ENCODE assay signal across 23 cellular contexts in genomic region chr5:138538943-138539627, GRCh38. TPM values are rescaled to one million over a fixed set of nuclear protein-coding genes. Genes with fewer than 3 reads are reported as not detected.
DNase-seq lines count a peak whose midpoint lies in the region; ATAC-seq lines count a peak whose summit lies in the region.
"Had no signal": no experiment of that assay in that cellular context is flagged by ENCODE, and none has a peak within 500 bp of the region (broad histone marks: within the 10 kb centered on the region; RNA-seq: fewer than 3 reads in every experiment).

No MANE protein-coding gene starts in this region.

- H2BK5ac ChIP-seq in trophoblast cell (ENCODE audit: low read depth, low read length, poor library complexity), result no peak overlapping the region

- no peak for DNase-seq in activated T-cell treated with anti-CD3 and anti-CD28 coated beads, Interleukin-2, amount 50 U/mL, for 72 hours
- DNase-seq in activated T-cell treated with anti-CD3 and anti-CD28 coated beads, Interleukin-2, amount 50 U/mL, for 1 hour, result no peak
- DNase-seq in trophoblast cell (no peak), NCI-H2227 (lab: John Stamatoyannopoulos, UW; ENCODE audit: unreplicated experiment) (no peak), OCI-M2 (lab: John Stamatoyannopoulos, UW; ENCODE audit: unreplicated experiment) (no peak)
- DNase-seq in stimulated activated CD4-positive, alpha-beta T cell treated with anti-CD3 and anti-CD28 coated beads, Interleukin-2, amount 100 ng/mL, for 24 hours, result no peak
- DNase-seq: ACHN; activated CD4-positive, CD25-positive, alpha-beta regulatory T cell; activated CD8-positive, alpha-beta memory T cell treated with anti-CD3 and anti-CD28 coated beads for 24 hours; amniotic stem cell; CD4-positive, CD25-positive, alpha-beta regulatory T cell; cerebellar nuclear complex; left colon; NCI-H1092 treated with DMSO at 0.1 percent for 48 hours; NCI-H526 treated with DMSO at 0.1 percent for 48 hours; spleen; stimulated activated CD8-positive, alpha-beta memory T cell treated with anti-CD3 and anti-CD28 coated beads, Interleukin-4, amount 100 ng/mL, for 48 hours; T-helper 2 cell had no signal

- peaks cover 13 to 27% of the 10 kb centered on the region in 2 donors for H3K36me3 Mint-ChIP-seq in activated T-cell treated with anti-CD3 and anti-CD28 coated beads, Interleukin-2, amount 50 U/mL, for 72 hours (ENCODE audit: insufficient read depth in 2 of 2)
- peaks cover 2% of the 10 kb centered on the region for H3K36me3 Mint-ChIP-seq in IgD-negative memory B cell
- peaks cover 92% of the 10 kb centered on the region for H3K36me3 Mint-ChIP-seq in activated T-helper 17 cell treated with anti-CD3 and anti-CD28 coated beads, Interleukin-2, amount 50 U/mL, for 72 hours (ENCODE audit: low read depth)

- H3K27ac ChIP-seq in trophoblast cell (ENCODE audit: low read depth, low read length), result no peak overlapping the region
- H3K27ac ChIP-seq: esophagus muscularis mucosa, suprapubic skin had no signal

- H3K36me3 ChIP-seq in trophoblast cell (ENCODE audit: control insufficient read depth in 1 of 2, insufficient read depth in 2 of 2, low read length in 2 of 2), result peaks cover 3 to 8% of the 10 kb centered on the region in 2 experiments
- H3K36me3 ChIP-seq: esophagus muscularis mucosa, suprapubic skin had no signal

- no peak overlapping the region for H2BK12ac ChIP-seq in trophoblast cell (ENCODE audit: low read length)

- peak overlapping the region; percentile 84 for H3K4ac ChIP-seq in trophoblast cell (ENCODE audit: low read depth, low read length)

- H3K4me3 ChIP-seq in trophoblast cell (ENCODE audit: low read depth, low read length), result no peak overlapping the region
- H3K4me3 ChIP-seq: esophagus muscularis mucosa, spleen, suprapubic skin had no signal

- no peak overlapping the region for H3K18ac ChIP-seq in trophoblast cell (ENCODE audit: low read length)

- WGBS in trophoblast cell (ENCODE audit: extremely low coverage, insufficient coverage, insufficient read length), result no CpG with 5 or more reads among the region's 2 CpGs

- H4K8ac ChIP-seq in trophoblast cell (ENCODE audit: low read depth, low read length), result no peak overlapping the region

- no peak overlapping the region for H4K12ac ChIP-seq in trophoblast cell (ENCODE audit: low read depth, low read length)

- H2AFZ ChIP-seq in trophoblast cell (ENCODE audit: insufficient read depth, low read length, poor library complexity), result no peak overlapping the region

- no peaks in the 10 kb centered on the region for H3K27me3 Mint-ChIP-seq in activated T-cell treated with anti-CD3 and anti-CD28 coated beads, Interleukin-2, amount 50 U/mL, for 72 hours (ENCODE audit: low read depth)
- H3K27me3 Mint-ChIP-seq in IgD-negative memory B cell, result no peaks in the 10 kb centered on the region
- H3K27me3 Mint-ChIP-seq in activated T-helper 17 cell treated with anti-CD3 and anti-CD28 coated beads, Interleukin-2, amount 50 U/mL, for 72 hours, result no peaks in the 10 kb centered on the region
- H3K27me3 Mint-ChIP-seq: CD4-positive, CD25-positive, alpha-beta regulatory T cell had no signal

- H2AK5ac ChIP-seq in trophoblast cell (ENCODE audit: low read length), result no peak overlapping the region

- H3K23ac ChIP-seq in trophoblast cell (ENCODE audit: low read length), result no peak overlapping the region

- H3K9me3 ChIP-seq in trophoblast cell (ENCODE audit: insufficient read depth, low read depth, low read length), result no peaks in the 10 kb centered on the region
- H3K9me3 ChIP-seq: esophagus muscularis mucosa, spleen, suprapubic skin had no signal

- H3K79me1 ChIP-seq in trophoblast cell (ENCODE audit: low read length), result peaks cover 17% of the 10 kb centered on the region

- no peak overlapping the region for H2BK120ac ChIP-seq in trophoblast cell (ENCODE audit: insufficient read depth, low read length, poor library complexity)

- H3K9me3 Mint-ChIP-seq in activated T-cell treated with anti-CD3 and anti-CD28 coated beads, Interleukin-2, amount 50 U/mL, for 72 hours, result no peaks in the 10 kb centered on the region
- H3K9me3 Mint-ChIP-seq in IgD-negative memory B cell, result no peaks in the 10 kb centered on the region
- H3K9me3 Mint-ChIP-seq in activated T-helper 17 cell treated with anti-CD3 and anti-CD28 coated beads, Interleukin-2, amount 50 U/mL, for 72 hours, result no peaks in the 10 kb centered on the region
- H3K9me3 Mint-ChIP-seq: CD4-positive, CD25-positive, alpha-beta regulatory T cell; mesothelial cell of epicardium had no signal

- H4K91ac ChIP-seq in trophoblast cell (ENCODE audit: low read depth, low read length), result no peak overlapping the region

- ATAC-seq in activated T-cell treated with anti-CD3 and anti-CD28 coated beads, Interleukin-2, amount 50 U/mL, for 72 hours (replicated peaks in 1 of 2), result no peak
- no peak for ATAC-seq in activated T-helper 17 cell treated with anti-CD3 and anti-CD28 coated beads, Interleukin-2, amount 50 U/mL, for 72 hours (replicated peaks)
- ATAC-seq: left colon had no signal

- H3K79me2 ChIP-seq in trophoblast cell (ENCODE audit: control insufficient read depth, insufficient read depth, low read length, poor library complexity), result peaks cover 25% of the 10 kb centered on the region

- H3K9ac ChIP-seq in trophoblast cell (ENCODE audit: low read length), result no peak overlapping the region

- H3K4me2 ChIP-seq in trophoblast cell (ENCODE audit: low read length), result no peak overlapping the region

- H3K4me1 ChIP-seq in trophoblast cell (ENCODE audit: control insufficient read depth in 1 of 2, insufficient read depth in 2 of 2, low read length in 2 of 2), result peaks cover 0 to 2% of the 10 kb centered on the region in 2 experiments

- H3K27ac Mint-ChIP-seq in activated T-cell treated with anti-CD3 and anti-CD28 coated beads, Interleukin-2, amount 50 U/mL, for 72 hours, result peak overlapping the region; percentile 43
- H3K27ac Mint-ChIP-seq in IgD-negative memory B cell, result peak overlapping the region in 2 of 3 donors; percentile 41 to 53
- H3K27ac Mint-ChIP-seq in activated T-helper 17 cell treated with anti-CD3 and anti-CD28 coated beads, Interleukin-2, amount 50 U/mL, for 72 hours, result peak overlapping the region; percentile 100
- H3K27ac Mint-ChIP-seq: mesothelial cell of epicardium had no signal

- no peaks in the 10 kb centered on the region for H3K27me3 ChIP-seq in trophoblast cell (ENCODE audit: insufficient read depth, low read length)
- H3K27me3 ChIP-seq: esophagus muscularis mucosa, spleen, suprapubic skin had no signal

- H3K4me1 Mint-ChIP-seq in activated T-cell treated with anti-CD3 and anti-CD28 coated beads, Interleukin-2, amount 50 U/mL, for 72 hours (ENCODE audit: low read depth), result peaks cover 61% of the 10 kb centered on the region
- H3K4me1 Mint-ChIP-seq in IgD-negative memory B cell, result peaks cover 37 to 64% (median 50%) of the 10 kb centered on the region in 3 donors
- H3K4me1 Mint-ChIP-seq in activated T-helper 17 cell treated with anti-CD3 and anti-CD28 coated beads, Interleukin-2, amount 50 U/mL, for 72 hours, result peaks cover 44% of the 10 kb centered on the region

- H3K4me3 Mint-ChIP-seq in activated T-cell treated with anti-CD3 and anti-CD28 coated beads, Interleukin-2, amount 50 U/mL, for 72 hours, result peak overlapping the region in 1 of 2 donors; percentile 97
- H3K4me3 Mint-ChIP-seq in IgD-negative memory B cell, result peak overlapping the region in 1 of 4 donors; percentile 44
- H3K4me3 Mint-ChIP-seq in activated T-helper 17 cell treated with anti-CD3 and anti-CD28 coated beads, Interleukin-2, amount 50 U/mL, for 72 hours, result peak overlapping the region; percentile 99
- H3K4me3 Mint-ChIP-seq: mesothelial cell of epicardium had no signal

- no peak overlapping the region for H3K14ac ChIP-seq in trophoblast cell (ENCODE audit: low read length)

RNA-seq across cellular contexts. Expression of gene ETF1, which starts 4.0 kb away (rescaled TPM):
- 100 to 1,000 TPM; 106 to 111 TPM for total RNA-seq in activated T-cell treated with anti-CD3 and anti-CD28 coated beads, Interleukin-2, amount 50 U/mL, for 72 hours
- 32.0 TPM for polyA plus RNA-seq in IgD-negative memory B cell
- 100 to 1,000 TPM in 1 of 2 donors, 10 to 100 TPM in 1; 73.0 to 159 TPM for total RNA-seq in activated T-helper 17 cell treated with anti-CD3 and anti-CD28 coated beads, Interleukin-2, amount 50 U/mL, for 72 hours
- polyA plus RNA-seq in trophoblast cell (2013), result 165 and 167 TPM in 2 replicates

RNA-seq across cellular contexts. Expression of gene HSPA9, which starts 36.1 kb away (rescaled TPM):
- total RNA-seq in activated T-cell treated with anti-CD3 and anti-CD28 coated beads, Interleukin-2, amount 50 U/mL, for 72 hours, result 100 to 1,000 TPM; 448 to 505 TPM
- 126 TPM for polyA plus RNA-seq in IgD-negative memory B cell
- total RNA-seq in activated T-helper 17 cell treated with anti-CD3 and anti-CD28 coated beads, Interleukin-2, amount 50 U/mL, for 72 hours, result 100 to 1,000 TPM; 220 to 398 TPM
- 109 and 112 TPM in 2 replicates for polyA plus RNA-seq in trophoblast cell (2013)

Comparison
In these comparisons a context has a peak if more than half of its experiments do, and no peak if none do; other contexts are left out.
1. H3K27ac Mint-ChIP-seq: peak in every context shown above with its lines; median percentile 100 in activated T-helper 17 cell treated with anti-CD3 and anti-CD28 coated beads, Interleukin-2, amount 50 U/mL, for 72 hours; 47 in IgD-negative memory B cell; 43 in activated T-cell treated with anti-CD3 and anti-CD28 coated beads, Interleukin-2, amount 50 U/mL, for 72 hours.